8 cellular contexts compared by ENCODE assay signal in genomic region chr3:50336452-50337174, GRCh38. TPM values are rescaled to one million over a fixed set of nuclear protein-coding genes. Genes with fewer than 3 reads are reported as not detected.
A peak's percentile ranks its signal among the peaks of the same experiment; 100 is the strongest.
DNase-seq lines count a peak whose midpoint lies in the region; ATAC-seq lines count a peak whose summit lies in the region.

No MANE protein-coding gene starts in this region.

- H3K4me3 Mint-ChIP-seq in activated T-cell treated with anti-CD3 and anti-CD28 coated beads, Interleukin-2, amount 50 U/mL, for 72 hours: peak overlapping the region; percentile 86 to 92

- no peaks in the 10 kb centered on the region for H3K9me3 Mint-ChIP-seq in activated T-cell treated with anti-CD3 and anti-CD28 coated beads, Interleukin-2, amount 50 U/mL, for 72 hours

- ATAC-seq in GM19328 (IDR thresholded peaks at IDR 0.05; ENCODE audit: unreplicated experiment) (peak; percentile 29), HG03378 (IDR thresholded peaks at IDR 0.05; ENCODE audit: unreplicated experiment) (peak; percentile 15)
- peak; percentile 38 to 47 for ATAC-seq in activated T-cell treated with anti-CD3 and anti-CD28 coated beads, Interleukin-2, amount 50 U/mL, for 72 hours (replicated peaks in 1 of 2)
- peak; percentile 12 for ATAC-seq in stimulated activated naive CD8-positive, alpha-beta T cell treated with anti-CD3 and anti-CD28 coated beads, Interleukin-15, Interleukin-2, amounts not matched to agents 100 U/mL and 50 U/mL, for 24 hours

- peak overlapping the region; percentile 88 for H3K4me3 ChIP-seq in BLaER1
- H3K4me3 ChIP-seq in iPS-18c (ENCODE audit: insufficient read depth, low read depth, low read length): peak overlapping the region; percentile 83

- H3K27me3 ChIP-seq in BLaER1: peaks cover 22% of the 10 kb centered on the region

- DNase-seq in activated T-cell treated with anti-CD3 and anti-CD28 coated beads, Interleukin-2, amount 50 U/mL, for 72 hours: peak; percentile 70 to 77
- no peak for DNase-seq in stimulated activated naive CD8-positive, alpha-beta T cell treated with anti-CD3 and anti-CD28 coated beads, Interleukin-15, Interleukin-2, amounts not matched to agents 100 U/mL and 50 U/mL, for 24 hours
- DNase-seq in AML-193 (lab: John Stamatoyannopoulos, UW) (no peak), NCI-H1436 treated with DMSO at 0.1 percent for 48 hours (lab: John Stamatoyannopoulos, UW) (no peak)

- H3K9me3 ChIP-seq in BLaER1: no peaks in the 10 kb centered on the region
- H3K9me3 ChIP-seq in iPS-18c (ENCODE audit: control insufficient read depth, insufficient read depth, low read length): no peaks in the 10 kb centered on the region

- peaks cover 66% of the 10 kb centered on the region for H3K4me1 Mint-ChIP-seq in activated T-cell treated with anti-CD3 and anti-CD28 coated beads, Interleukin-2, amount 50 U/mL, for 72 hours (ENCODE audit: low read depth)

- H3K27ac ChIP-seq in BLaER1: peak overlapping the region; percentile 97

- H3K36me3 ChIP-seq in BLaER1: peaks cover 46% of the 10 kb centered on the region

- peak overlapping the region; percentile 94 for H3K9ac ChIP-seq in BLaER1

- peak overlapping the region; percentile 92 for H3K27ac Mint-ChIP-seq in activated T-cell treated with anti-CD3 and anti-CD28 coated beads, Interleukin-2, amount 50 U/mL, for 72 hours

- H3K4me1 ChIP-seq in BLaER1: peaks cover 71% of the 10 kb centered on the region

- H4K20me1 ChIP-seq in BLaER1: peaks cover 55% of the 10 kb centered on the region

- peaks cover 19 to 23% of the 10 kb centered on the region in 2 donors for H3K36me3 Mint-ChIP-seq in activated T-cell treated with anti-CD3 and anti-CD28 coated beads, Interleukin-2, amount 50 U/mL, for 72 hours (ENCODE audit: insufficient read depth in 2 of 2)

- H3K4me2 ChIP-seq in BLaER1: peak overlapping the region; percentile 95

- H3K27me3 Mint-ChIP-seq in activated T-cell treated with anti-CD3 and anti-CD28 coated beads, Interleukin-2, amount 50 U/mL, for 72 hours (ENCODE audit: low read depth): no peaks in the 10 kb centered on the region

RNA-seq across cellular contexts. Expression of gene RASSF1, which starts 4.0 kb away (rescaled TPM):
- 10 to 100 TPM; 51.4 to 61.6 TPM for total RNA-seq in activated T-cell treated with anti-CD3 and anti-CD28 coated beads, Interleukin-2, amount 50 U/mL, for 72 hours

RNA-seq across cellular contexts. Expression of gene TUSC2, which starts 8.6 kb away (rescaled TPM):
- 10 to 100 TPM; 16.2 to 16.8 TPM for total RNA-seq in activated T-cell treated with anti-CD3 and anti-CD28 coated beads, Interleukin-2, amount 50 U/mL, for 72 hours

RNA-seq across cellular contexts. Expression of gene ZMYND10, which starts 8.9 kb away (rescaled TPM):
- total RNA-seq in activated T-cell treated with anti-CD3 and anti-CD28 coated beads, Interleukin-2, amount 50 U/mL, for 72 hours: 1 to 10 TPM; 1.2 TPM

RNA-seq across cellular contexts. Expression of gene NPRL2, which starts 14.0 kb away (rescaled TPM):
- total RNA-seq in activated T-cell treated with anti-CD3 and anti-CD28 coated beads, Interleukin-2, amount 50 U/mL, for 72 hours: 10 to 100 TPM; 46.0 to 46.4 TPM

RNA-seq across cellular contexts. Expression of gene CYB561D2, which starts 14.0 kb away (rescaled TPM):
- 10 to 100 TPM; 16.1 to 17.0 TPM for total RNA-seq in activated T-cell treated with anti-CD3 and anti-CD28 coated beads, Interleukin-2, amount 50 U/mL, for 72 hours

Comparison
In these comparisons a context has a peak if more than half of its experiments do, and no peak if none do; other contexts are left out.
1. DNase-seq: peak in activated T-cell treated with anti-CD3 and anti-CD28 coated beads, Interleukin-2, amount 50 U/mL, for 72 hours (2 of 2); none in stimulated activated naive CD8-positive, alpha-beta T cell treated with anti-CD3 and anti-CD28 coated beads, Interleukin-15, Interleukin-2, amounts not matched to agents 100 U/mL and 50 U/mL, for 24 hours (single experiment), AML-193 (0 of 2) and NCI-H1436 treated with DMSO at 0.1 percent for 48 hours (single experiment).
2. Peak in every context shown above with its lines, with median percentiles within 50 percentile points of each other: ATAC-seq.